10 cellular contexts compared by ENCODE assay signal in the genomic region with DNA sequence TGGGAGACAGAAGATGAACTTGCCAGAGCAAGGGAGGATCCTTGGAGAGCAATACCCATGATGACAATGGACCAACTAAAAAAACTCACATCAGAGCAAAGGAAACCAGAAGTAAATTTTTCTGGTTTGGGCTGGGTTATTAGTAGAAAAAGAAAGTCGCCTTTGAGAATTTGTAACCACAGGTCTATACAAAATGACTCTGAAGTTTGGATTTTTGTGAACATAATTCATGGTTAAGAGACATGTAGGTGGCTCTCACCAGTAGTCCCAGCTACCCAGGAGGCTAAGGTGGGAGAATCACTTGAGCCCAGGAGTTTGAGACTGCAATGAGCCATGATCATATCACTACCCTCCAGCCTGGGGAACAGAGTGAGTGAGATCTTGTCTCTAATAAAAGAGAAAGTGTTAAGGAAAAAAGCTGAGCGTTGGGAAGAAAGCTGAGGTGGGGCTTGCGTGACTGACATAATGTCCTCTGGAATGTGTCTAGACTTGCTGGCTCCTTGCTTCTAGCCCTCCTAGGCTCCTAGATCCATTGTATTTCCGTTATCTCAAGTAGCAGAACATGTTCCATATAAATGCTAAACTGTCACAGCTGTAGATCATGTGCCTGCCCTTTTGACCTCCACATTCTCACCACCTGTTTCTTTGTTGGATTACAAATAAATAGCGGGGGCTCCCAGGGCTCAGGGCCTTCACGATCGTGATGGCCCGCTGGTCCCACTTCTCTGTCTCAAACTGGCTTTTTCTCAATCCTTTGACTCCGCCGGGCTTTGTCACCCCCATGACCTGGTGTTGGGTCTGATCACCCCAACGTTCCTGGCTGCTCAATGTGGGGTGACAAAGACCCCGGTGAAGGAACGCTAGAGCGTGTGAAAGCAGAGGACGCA. TPM values are rescaled to one million over a fixed set of nuclear protein-coding genes. Genes with fewer than 3 reads are reported as not detected.
DNase-seq lines count a peak whose midpoint lies in the region; ATAC-seq, FAIRE-seq and TF ChIP-seq lines count a peak whose summit lies in the region.
"Had no signal": no experiment of that assay in that cellular context is flagged by ENCODE, and none has a peak within 500 bp of the region (broad histone marks: within the 10 kb centered on the region; RNA-seq: fewer than 3 reads in every experiment).

No MANE protein-coding gene starts in this region.

- ATAC-seq in GM21723 (IDR thresholded peaks at IDR 0.05; ENCODE audit: unreplicated experiment) (peak; percentile 84), foreskin keratinocyte (peak; percentile 42)
- ATAC-seq: HCT116 had no signal

- no peak for TF ChIP-seq CTCF in foreskin keratinocyte (conservative IDR thresholded peaks at IDR 0.05)

- H3K4me3 Mint-ChIP-seq in IgD-negative memory B cell = peak overlapping the region; percentile 70 to 92 (median 86)
- H3K4me3 Mint-ChIP-seq: activated naive CD8-positive, alpha-beta T cell had no signal

- peaks cover 2% of the 10 kb centered on the region for H3K36me3 Mint-ChIP-seq in IgD-negative memory B cell

- no peak overlapping the region for H3K27ac ChIP-seq in foreskin keratinocyte

- 0 out of 2 replicates have a peak, but pooled peaks have one; percentile 22 for TF ChIP-seq POLR2A in GM12891 (IDR thresholded peaks at IDR 0.05; ENCODE audit: low read depth, low read length)

- no peak for DNase-seq in GM12891 (ENCODE audit: insufficient read length, low spot score)
- peak in 1 of 2 donors; percentile 52 for DNase-seq in foreskin keratinocyte
- DNase-seq in HUDEP-2 (lab: John Stamatoyannopoulos, UW; ENCODE audit: unreplicated experiment in 76 of 76) = no peak
- DNase-seq in NCI-H2171 (lab: John Stamatoyannopoulos, UW) = no peak
- DNase-seq in NCI-H226 = no peak
- DNase-seq in stimulated activated CD4-positive, alpha-beta T cell treated with anti-CD3 and anti-CD28 coated beads, Interleukin-2, amount 100 ng/mL, for 24 hours = no peak

- H3K4me1 ChIP-seq in foreskin keratinocyte = peaks cover 6% of the 10 kb centered on the region

- no peaks in the 10 kb centered on the region for H3K9me3 Mint-ChIP-seq in IgD-negative memory B cell

- peak; percentile 13 for FAIRE-seq in GM12891 (lab: Jason Lieb, UNC)

- H3K27me3 ChIP-seq in foreskin keratinocyte = peaks cover 17% of the 10 kb centered on the region

- H3K27ac Mint-ChIP-seq in IgD-negative memory B cell = peak overlapping the region; percentile 22 to 81 (median 68)
- H3K27ac Mint-ChIP-seq: activated naive CD8-positive, alpha-beta T cell had no signal

- peaks cover 20 to 31% (median 27%) of the 10 kb centered on the region in 3 donors for H3K4me1 Mint-ChIP-seq in IgD-negative memory B cell

- H3K27me3 Mint-ChIP-seq in IgD-negative memory B cell = peaks cover 8% of the 10 kb centered on the region

TF ChIP-seq in GM12891, 5 proteins besides CTCF, POLR2A, EP300 and RAD21:
- no peak for TF ChIP-seq POU2F2 (IDR thresholded peaks at IDR 0.05; ENCODE audit: low read depth, low read length)
- no peak for TF ChIP-seq SPI1 (IDR thresholded peaks at IDR 0.05; ENCODE audit: low read depth, low read length)
- no peak for TF ChIP-seq PAX5 (IDR thresholded peaks at IDR 0.05; ENCODE audit: insufficient read depth, low read length, severe bottlenecking)
- TF ChIP-seq TAF1 (IDR thresholded peaks at IDR 0.05; ENCODE audit: low read depth, low read length) = no peak

RNA-seq across cellular contexts. Expression of gene SC5D, which starts 56.2 kb away (rescaled TPM):
- 34.2 TPM for polyA plus RNA-seq in GM12891 (2012; ENCODE audit: low read depth, missing spikeins)
- polyA plus RNA-seq in IgD-negative memory B cell (9.5 TPM), foreskin keratinocyte (38.7 and 53.9 TPM in 2 replicates)
- 77.0 and 89.2 TPM in 2 replicates for total RNA-seq in foreskin keratinocyte
